ENCODE assay signal across 1 cellular context in the genomic region with DNA sequence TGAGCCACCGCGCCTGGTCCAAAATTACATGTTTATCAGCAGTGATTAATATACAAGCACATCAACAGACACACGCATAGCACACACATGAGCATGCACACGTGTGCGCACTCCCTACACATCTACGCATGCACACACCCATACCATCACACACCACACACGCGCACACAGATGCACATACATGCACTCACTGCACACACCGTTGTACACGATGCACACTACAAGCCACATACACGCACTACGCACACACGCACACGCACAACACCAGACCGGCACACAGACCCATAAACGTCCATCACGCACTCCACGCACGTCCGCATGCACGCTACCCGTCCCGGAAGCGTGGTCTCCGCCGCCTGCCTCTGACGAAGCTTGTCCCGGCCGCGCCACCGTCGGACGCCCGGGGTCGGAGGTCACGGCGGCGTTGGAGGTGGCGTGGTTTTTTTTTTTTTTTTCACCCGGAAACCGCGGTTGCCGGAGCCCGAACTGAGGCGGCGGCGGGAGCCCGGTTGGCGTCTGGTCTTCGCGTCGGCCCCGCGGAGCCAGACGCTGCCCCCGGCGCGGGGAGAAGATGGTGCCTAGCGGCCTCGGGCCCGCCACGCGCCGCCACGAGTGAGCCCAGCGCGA.
A peak's percentile ranks its signal among the peaks of the same experiment; 100 is the strongest.
TF ChIP-seq lines count a peak whose summit lies in the region.

A gene with protein sequence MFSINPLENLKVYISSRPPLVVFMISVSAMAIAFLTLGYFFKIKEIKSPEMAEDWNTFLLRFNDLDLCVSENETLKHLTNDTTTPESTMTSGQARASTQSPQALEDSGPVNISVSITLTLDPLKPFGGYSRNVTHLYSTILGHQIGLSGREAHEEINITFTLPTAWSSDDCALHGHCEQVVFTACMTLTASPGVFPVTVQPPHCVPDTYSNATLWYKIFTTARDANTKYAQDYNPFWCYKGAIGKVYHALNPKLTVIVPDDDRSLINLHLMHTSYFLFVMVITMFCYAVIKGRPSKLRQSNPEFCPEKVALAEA (plus strand): TSS at position 457 of the 627 bp plus-strand sequence. CDS start 20,641 bp downstream, outside the sequence.

TF ChIP-seq in K562, 482 proteins besides CTCF, POLR2A, EP300 and RAD21 (continued from another document and continues in another):
- TF ChIP-seq, protein P1, sequence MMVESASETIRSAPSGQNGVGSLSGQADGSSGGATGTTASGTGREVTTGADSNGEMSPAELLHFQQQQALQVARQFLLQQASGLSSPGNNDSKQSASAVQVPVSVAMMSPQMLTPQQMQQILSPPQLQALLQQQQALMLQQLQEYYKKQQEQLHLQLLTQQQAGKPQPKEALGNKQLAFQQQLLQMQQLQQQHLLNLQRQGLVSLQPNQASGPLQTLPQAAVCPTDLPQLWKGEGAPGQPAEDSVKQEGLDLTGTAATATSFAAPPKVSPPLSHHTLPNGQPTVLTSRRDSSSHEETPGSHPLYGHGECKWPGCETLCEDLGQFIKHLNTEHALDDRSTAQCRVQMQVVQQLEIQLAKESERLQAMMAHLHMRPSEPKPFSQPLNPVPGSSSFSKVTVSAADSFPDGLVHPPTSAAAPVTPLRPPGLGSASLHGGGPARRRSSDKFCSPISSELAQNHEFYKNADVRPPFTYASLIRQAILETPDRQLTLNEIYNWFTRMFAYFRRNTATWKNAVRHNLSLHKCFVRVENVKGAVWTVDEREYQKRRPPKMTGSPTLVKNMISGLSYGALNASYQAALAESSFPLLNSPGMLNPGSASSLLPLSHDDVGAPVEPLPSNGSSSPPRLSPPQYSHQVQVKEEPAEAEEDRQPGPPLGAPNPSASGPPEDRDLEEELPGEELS (CRISPR knock-in tag; IDR thresholded peaks at IDR 0.05; ENCODE audit: borderline replicate concordance) = no peak
- TF ChIP-seq DNMT1 (IDR thresholded peaks at IDR 0.05) (peak; percentile 99; the same call in 1 of the 2 replicates), TAF1 (IDR thresholded peaks at IDR 0.05; ENCODE audit: control insufficient read depth, extremely low read depth, insufficient read depth, low read length, severe bottlenecking) (peak; percentile 84), HEY1 (CRISPR knock-in tag; IDR thresholded peaks at IDR 0.05; ENCODE audit: borderline replicate concordance) (no peak), ZNF764 (CRISPR knock-in tag; IDR thresholded peaks at IDR 0.05; ENCODE audit: low read depth) (no peak), POLR2G (IDR thresholded peaks at IDR 0.05; ENCODE audit: low read depth, low read length) (peak; percentile 93), ZNF561 (CRISPR knock-in tag; conservative IDR thresholded peaks at IDR 0.05) (no peak), JUND (IDR thresholded peaks at IDR 0.05; ENCODE audit: borderline replicate concordance, low read depth, low read length) (peak; percentile 76), JUND (tag; IDR thresholded peaks at IDR 0.05; ENCODE audit: borderline replicate concordance, low read depth, low read length) (peak; percentile 84; the same call in 2 of the 3 replicates), KDM5B (IDR thresholded peaks at IDR 0.05; ENCODE audit: insufficient replicate concordance, low read depth, low read length) (peak; percentile 81), YBX1 (IDR thresholded peaks at IDR 0.05) (no peak), DDX20 (tag; IDR thresholded peaks at IDR 0.05; ENCODE audit: low read depth) (no peak), HMG20B (CRISPR knock-in tag; IDR thresholded peaks at IDR 0.05) (no peak), ESRRB (CRISPR knock-in tag; IDR thresholded peaks at IDR 0.05; ENCODE audit: borderline replicate concordance) (no peak), ZFP36 (IDR thresholded peaks at IDR 0.05; ENCODE audit: low read depth, low read length, partially characterized antibody) (no peak), ZNF143 (CRISPR knock-in tag; IDR thresholded peaks at IDR 0.05) (peak; percentile 59; the same call in 1 of the 2 replicates), SNIP1 (IDR thresholded peaks at IDR 0.05; ENCODE audit: low read depth) (no peak), POLR3A (IDR thresholded peaks at IDR 0.05; ENCODE audit: borderline replicate concordance, extremely low read depth, insufficient read depth, insufficient read length) (no peak), GTF2A2 (tag; IDR thresholded peaks at IDR 0.05) (no peak), DACH1 (IDR thresholded peaks at IDR 0.05; ENCODE audit: partially characterized antibody) (no peak), L3MBTL2 (IDR thresholded peaks at IDR 0.05) (peak; percentile 89), XRCC4 (IDR thresholded peaks at IDR 0.05; ENCODE audit: extremely low read depth, insufficient read depth, insufficient read length) (no peak), NELFE (IDR thresholded peaks at IDR 0.05; ENCODE audit: insufficient read depth, insufficient read length) (no peak), SETDB1 (IDR thresholded peaks at IDR 0.05; ENCODE audit: low read length) (no peak), ZNF586 (CRISPR knock-in tag; conservative IDR thresholded peaks at IDR 0.05) (no peak), RHOXF2B (CRISPR knock-in tag; conservative IDR thresholded peaks at IDR 0.05) (0 out of 2 replicates have a peak, but pooled peaks have one; percentile 59)
- TF ChIP-seq, protein P2, sequence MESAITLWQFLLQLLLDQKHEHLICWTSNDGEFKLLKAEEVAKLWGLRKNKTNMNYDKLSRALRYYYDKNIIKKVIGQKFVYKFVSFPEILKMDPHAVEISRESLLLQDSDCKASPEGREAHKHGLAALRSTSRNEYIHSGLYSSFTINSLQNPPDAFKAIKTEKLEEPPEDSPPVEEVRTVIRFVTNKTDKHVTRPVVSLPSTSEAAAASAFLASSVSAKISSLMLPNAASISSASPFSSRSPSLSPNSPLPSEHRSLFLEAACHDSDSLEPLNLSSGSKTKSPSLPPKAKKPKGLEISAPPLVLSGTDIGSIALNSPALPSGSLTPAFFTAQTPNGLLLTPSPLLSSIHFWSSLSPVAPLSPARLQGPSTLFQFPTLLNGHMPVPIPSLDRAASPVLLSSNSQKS (CRISPR knock-in tag; IDR thresholded peaks at IDR 0.05) = no peak
- TF ChIP-seq, protein P3, sequence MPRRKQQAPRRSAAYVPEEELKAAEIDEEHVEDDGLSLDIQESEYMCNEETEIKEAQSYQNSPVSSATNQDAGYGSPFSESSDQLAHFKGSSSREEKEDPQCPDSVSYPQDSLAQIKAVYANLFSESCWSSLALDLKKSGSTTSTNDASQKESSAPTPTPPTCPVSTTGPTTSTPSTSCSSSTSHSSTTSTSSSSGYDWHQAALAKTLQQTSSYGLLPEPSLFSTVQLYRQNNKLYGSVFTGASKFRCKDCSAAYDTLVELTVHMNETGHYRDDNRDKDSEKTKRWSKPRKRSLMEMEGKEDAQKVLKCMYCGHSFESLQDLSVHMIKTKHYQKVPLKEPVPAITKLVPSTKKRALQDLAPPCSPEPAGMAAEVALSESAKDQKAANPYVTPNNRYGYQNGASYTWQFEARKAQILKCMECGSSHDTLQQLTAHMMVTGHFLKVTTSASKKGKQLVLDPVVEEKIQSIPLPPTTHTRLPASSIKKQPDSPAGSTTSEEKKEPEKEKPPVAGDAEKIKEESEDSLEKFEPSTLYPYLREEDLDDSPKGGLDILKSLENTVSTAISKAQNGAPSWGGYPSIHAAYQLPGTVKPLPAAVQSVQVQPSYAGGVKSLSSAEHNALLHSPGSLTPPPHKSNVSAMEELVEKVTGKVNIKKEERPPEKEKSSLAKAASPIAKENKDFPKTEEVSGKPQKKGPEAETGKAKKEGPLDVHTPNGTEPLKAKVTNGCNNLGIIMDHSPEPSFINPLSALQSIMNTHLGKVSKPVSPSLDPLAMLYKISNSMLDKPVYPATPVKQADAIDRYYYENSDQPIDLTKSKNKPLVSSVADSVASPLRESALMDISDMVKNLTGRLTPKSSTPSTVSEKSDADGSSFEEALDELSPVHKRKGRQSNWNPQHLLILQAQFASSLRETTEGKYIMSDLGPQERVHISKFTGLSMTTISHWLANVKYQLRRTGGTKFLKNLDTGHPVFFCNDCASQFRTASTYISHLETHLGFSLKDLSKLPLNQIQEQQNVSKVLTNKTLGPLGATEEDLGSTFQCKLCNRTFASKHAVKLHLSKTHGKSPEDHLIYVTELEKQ (CRISPR knock-in tag; IDR thresholded peaks at IDR 0.05) = no peak
- TF ChIP-seq, protein P4, sequence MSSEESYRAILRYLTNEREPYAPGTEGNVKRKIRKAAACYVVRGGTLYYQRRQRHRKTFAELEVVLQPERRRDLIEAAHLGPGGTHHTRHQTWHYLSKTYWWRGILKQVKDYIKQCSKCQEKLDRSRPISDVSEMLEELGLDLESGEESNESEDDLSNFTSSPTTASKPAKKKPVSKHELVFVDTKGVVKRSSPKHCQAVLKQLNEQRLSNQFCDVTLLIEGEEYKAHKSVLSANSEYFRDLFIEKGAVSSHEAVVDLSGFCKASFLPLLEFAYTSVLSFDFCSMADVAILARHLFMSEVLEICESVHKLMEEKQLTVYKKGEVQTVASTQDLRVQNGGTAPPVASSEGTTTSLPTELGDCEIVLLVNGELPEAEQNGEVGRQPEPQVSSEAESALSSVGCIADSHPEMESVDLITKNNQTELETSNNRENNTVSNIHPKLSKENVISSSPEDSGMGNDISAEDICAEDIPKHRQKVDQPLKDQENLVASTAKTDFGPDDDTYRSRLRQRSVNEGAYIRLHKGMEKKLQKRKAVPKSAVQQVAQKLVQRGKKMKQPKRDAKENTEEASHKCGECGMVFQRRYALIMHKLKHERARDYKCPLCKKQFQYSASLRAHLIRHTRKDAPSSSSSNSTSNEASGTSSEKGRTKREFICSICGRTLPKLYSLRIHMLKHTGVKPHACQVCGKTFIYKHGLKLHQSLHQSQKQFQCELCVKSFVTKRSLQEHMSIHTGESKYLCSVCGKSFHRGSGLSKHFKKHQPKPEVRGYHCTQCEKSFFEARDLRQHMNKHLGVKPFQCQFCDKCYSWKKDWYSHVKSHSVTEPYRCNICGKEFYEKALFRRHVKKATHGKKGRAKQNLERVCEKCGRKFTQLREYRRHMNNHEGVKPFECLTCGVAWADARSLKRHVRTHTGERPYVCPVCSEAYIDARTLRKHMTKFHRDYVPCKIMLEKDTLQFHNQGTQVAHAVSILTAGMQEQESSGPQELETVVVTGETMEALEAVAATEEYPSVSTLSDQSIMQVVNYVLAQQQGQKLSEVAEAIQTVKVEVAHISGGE (CRISPR knock-in tag; IDR thresholded peaks at IDR 0.05) = peak in 2 of 3 experiments; percentile 43 to 82; a peak in 3 of 6 replicates
- TF ChIP-seq, protein P5, sequence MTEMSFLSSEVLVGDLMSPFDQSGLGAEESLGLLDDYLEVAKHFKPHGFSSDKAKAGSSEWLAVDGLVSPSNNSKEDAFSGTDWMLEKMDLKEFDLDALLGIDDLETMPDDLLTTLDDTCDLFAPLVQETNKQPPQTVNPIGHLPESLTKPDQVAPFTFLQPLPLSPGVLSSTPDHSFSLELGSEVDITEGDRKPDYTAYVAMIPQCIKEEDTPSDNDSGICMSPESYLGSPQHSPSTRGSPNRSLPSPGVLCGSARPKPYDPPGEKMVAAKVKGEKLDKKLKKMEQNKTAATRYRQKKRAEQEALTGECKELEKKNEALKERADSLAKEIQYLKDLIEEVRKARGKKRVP (CRISPR knock-in tag; IDR thresholded peaks at IDR 0.05) = no peak; the same call in 1 of the 2 replicates
- TF ChIP-seq, protein P6, sequence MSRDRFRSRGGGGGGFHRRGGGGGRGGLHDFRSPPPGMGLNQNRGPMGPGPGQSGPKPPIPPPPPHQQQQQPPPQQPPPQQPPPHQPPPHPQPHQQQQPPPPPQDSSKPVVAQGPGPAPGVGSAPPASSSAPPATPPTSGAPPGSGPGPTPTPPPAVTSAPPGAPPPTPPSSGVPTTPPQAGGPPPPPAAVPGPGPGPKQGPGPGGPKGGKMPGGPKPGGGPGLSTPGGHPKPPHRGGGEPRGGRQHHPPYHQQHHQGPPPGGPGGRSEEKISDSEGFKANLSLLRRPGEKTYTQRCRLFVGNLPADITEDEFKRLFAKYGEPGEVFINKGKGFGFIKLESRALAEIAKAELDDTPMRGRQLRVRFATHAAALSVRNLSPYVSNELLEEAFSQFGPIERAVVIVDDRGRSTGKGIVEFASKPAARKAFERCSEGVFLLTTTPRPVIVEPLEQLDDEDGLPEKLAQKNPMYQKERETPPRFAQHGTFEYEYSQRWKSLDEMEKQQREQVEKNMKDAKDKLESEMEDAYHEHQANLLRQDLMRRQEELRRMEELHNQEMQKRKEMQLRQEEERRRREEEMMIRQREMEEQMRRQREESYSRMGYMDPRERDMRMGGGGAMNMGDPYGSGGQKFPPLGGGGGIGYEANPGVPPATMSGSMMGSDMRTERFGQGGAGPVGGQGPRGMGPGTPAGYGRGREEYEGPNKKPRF (IDR thresholded peaks at IDR 0.05; ENCODE audit: low read depth, low read length) = no peak
- TF ChIP-seq, protein P7, sequence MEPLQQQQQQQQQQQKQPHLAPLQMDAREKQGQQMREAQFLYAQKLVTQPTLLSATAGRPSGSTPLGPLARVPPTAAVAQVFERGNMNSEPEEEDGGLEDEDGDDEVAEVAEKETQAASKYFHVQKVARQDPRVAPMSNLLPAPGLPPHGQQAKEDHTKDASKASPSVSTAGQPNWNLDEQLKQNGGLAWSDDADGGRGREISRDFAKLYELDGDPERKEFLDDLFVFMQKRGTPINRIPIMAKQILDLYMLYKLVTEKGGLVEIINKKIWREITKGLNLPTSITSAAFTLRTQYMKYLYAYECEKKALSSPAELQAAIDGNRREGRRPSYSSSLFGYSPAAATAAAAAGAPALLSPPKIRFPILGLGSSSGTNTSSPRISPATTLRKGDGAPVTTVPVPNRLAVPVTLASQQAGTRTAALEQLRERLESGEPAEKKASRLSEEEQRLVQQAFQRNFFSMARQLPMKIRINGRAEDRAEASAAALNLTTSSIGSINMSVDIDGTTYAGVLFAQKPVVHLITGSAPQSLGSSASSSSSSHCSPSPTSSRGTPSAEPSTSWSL (CRISPR knock-in tag; IDR thresholded peaks at IDR 0.05; ENCODE audit: borderline replicate concordance) = 0 out of 2 replicates have a peak, but pooled peaks have one; percentile 72
- TF ChIP-seq, protein P8, sequence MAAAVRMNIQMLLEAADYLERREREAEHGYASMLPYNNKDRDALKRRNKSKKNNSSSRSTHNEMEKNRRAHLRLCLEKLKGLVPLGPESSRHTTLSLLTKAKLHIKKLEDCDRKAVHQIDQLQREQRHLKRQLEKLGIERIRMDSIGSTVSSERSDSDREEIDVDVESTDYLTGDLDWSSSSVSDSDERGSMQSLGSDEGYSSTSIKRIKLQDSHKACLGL (CRISPR knock-in tag; IDR thresholded peaks at IDR 0.05; ENCODE audit: borderline replicate concordance, poor library complexity, severe bottlenecking) = peak; percentile 73
- TF ChIP-seq, protein P9, sequence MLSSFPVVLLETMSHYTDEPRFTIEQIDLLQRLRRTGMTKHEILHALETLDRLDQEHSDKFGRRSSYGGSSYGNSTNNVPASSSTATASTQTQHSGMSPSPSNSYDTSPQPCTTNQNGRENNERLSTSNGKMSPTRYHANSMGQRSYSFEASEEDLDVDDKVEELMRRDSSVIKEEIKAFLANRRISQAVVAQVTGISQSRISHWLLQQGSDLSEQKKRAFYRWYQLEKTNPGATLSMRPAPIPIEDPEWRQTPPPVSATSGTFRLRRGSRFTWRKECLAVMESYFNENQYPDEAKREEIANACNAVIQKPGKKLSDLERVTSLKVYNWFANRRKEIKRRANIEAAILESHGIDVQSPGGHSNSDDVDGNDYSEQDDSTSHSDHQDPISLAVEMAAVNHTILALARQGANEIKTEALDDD (IDR thresholded peaks at IDR 0.05) = no peak
- TF ChIP-seq, protein P10, sequence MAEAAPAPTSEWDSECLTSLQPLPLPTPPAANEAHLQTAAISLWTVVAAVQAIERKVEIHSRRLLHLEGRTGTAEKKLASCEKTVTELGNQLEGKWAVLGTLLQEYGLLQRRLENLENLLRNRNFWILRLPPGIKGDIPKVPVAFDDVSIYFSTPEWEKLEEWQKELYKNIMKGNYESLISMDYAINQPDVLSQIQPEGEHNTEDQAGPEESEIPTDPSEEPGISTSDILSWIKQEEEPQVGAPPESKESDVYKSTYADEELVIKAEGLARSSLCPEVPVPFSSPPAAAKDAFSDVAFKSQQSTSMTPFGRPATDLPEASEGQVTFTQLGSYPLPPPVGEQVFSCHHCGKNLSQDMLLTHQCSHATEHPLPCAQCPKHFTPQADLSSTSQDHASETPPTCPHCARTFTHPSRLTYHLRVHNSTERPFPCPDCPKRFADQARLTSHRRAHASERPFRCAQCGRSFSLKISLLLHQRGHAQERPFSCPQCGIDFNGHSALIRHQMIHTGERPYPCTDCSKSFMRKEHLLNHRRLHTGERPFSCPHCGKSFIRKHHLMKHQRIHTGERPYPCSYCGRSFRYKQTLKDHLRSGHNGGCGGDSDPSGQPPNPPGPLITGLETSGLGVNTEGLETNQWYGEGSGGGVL (CRISPR knock-in tag; IDR thresholded peaks at IDR 0.05) = no peak
